Comparison of ENCODE assay signal across 8 cellular contexts in the genomic region with DNA sequence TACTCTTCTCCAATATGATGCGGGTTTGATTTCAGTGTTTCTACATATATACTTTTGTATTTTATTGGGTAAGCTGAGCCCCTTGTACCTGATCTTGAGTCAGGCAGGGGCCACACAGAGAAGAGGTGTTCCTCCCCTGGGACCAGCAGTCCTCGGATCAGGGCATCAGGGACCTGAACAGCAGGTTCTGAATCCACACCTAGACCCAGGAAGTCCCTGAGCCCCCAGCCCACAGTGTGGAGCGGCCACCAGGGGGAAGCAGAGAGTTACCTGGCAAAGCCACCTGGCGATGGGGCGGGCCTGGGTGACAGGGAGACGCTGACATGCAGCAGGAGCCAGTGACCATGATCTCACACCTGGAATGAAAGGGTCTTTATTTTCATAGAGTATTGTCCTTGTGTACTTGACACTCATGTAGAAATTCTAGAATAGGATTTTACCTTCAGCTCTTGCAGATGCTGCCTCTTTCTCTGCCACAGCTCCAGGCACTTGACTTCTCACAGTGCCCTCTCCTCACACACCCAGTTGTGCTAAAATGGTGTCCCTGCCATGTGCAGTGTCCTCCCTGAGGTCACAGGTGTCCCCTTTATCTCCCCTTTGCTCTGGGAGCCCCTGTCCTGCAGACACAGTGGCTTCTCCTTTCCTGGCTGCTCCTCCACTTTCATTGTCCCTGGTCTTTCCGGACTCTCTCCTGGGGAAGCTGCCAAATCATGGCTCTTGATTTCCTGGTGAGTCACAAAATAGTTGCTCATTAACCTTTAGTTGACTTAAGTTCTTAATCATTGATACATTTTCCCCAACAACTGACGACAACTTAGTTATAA. TPM values are rescaled to one million over a fixed set of nuclear protein-coding genes. Genes with fewer than 3 reads are reported as not detected.
DNase-seq lines count a peak whose midpoint lies in the region; ATAC-seq and TF ChIP-seq lines count a peak whose summit lies in the region.

No MANE protein-coding gene starts in this region.

- DNase-seq in NCI-H82 (lab: John Stamatoyannopoulos, UW) (peak; percentile 67), NCI-H82 treated with DMSO at 0.1 percent for 48 hours (lab: John Stamatoyannopoulos, UW; ENCODE audit: unreplicated experiment) (no peak), NCI-H526 treated with DMSO at 0.1 percent for 48 hours (lab: John Stamatoyannopoulos, UW) (peak; percentile 16), activated T-cell treated with anti-CD3 and anti-CD28 coated beads for 48 hours (ENCODE audit: low read depth) (peak; percentile 53), fibroblast of the aortic adventitia (ENCODE audit: low read depth) (peak; percentile 57), NCI-H446 (lab: John Stamatoyannopoulos, UW) (no peak)
- DNase-seq in stimulated activated CD4-positive, alpha-beta T cell treated with anti-CD3 and anti-CD28 coated beads, Interleukin-15, amount 100 ng/mL, for 1 hour (ENCODE audit: low read depth in 1 of 2, low spot score in 1 of 2), result peak; percentile 29 to 58

- H3K4me3 ChIP-seq in fibroblast of the aortic adventitia (ENCODE audit: low read depth, low read length), result no peak overlapping the region

- ATAC-seq in HG02973 (IDR thresholded peaks at IDR 0.05; ENCODE audit: unreplicated experiment), result no peak

- peak; percentile 35 for TF ChIP-seq CTCF in fibroblast of the aortic adventitia (IDR thresholded peaks at IDR 0.05; ENCODE audit: insufficient read depth, low read length)

RNA-seq across cellular contexts. Expression of a gene that starts 48.5 kb away (rescaled TPM):
- not detected in 2 replicates for total RNA-seq in fibroblast of the aortic adventitia (ENCODE audit: low replicate concordance)

Comparison
In these comparisons a context has a peak if more than half of its experiments do, and no peak if none do; other contexts are left out.
1. DNase-seq: peak in NCI-H82 (single experiment), NCI-H526 treated with DMSO at 0.1 percent for 48 hours (single experiment), activated T-cell treated with anti-CD3 and anti-CD28 coated beads for 48 hours (single experiment), fibroblast of the aortic adventitia (single experiment) and stimulated activated CD4-positive, alpha-beta T cell treated with anti-CD3 and anti-CD28 coated beads, Interleukin-15, amount 100 ng/mL, for 1 hour (2 of 2); none in NCI-H82 treated with DMSO at 0.1 percent for 48 hours (single experiment) and NCI-H446 (0 of 2).